In genomic region chr3:9316881-9317341, GRCh38 we compare ENCODE assay signal across 11 cellular contexts. TPM values are rescaled to one million over a fixed set of nuclear protein-coding genes. Genes with fewer than 3 reads are reported as not detected.
A peak's percentile ranks its signal among the peaks of the same experiment; 100 is the strongest.
DNase-seq lines count a peak whose midpoint lies in the region; ATAC-seq and TF ChIP-seq lines count a peak whose summit lies in the region.
"Had no signal": no experiment of that assay in that cellular context is flagged by ENCODE, and none has a peak within 500 bp of the region (broad histone marks: within the 10 kb centered on the region; RNA-seq: fewer than 3 reads in every experiment).

No MANE protein-coding gene starts in this region.

- peak overlapping the region; percentile 81 for H2AFZ ChIP-seq in ACC112 (ENCODE audit: low read length, unreplicated experiment)
- peak overlapping the region; percentile 92 for H2AFZ ChIP-seq in osteoblast (ENCODE audit: low read length)

- no peaks in the 10 kb centered on the region for H3K9me3 Mint-ChIP-seq in effector memory CD8-positive, alpha-beta T cell
- H3K9me3 Mint-ChIP-seq: CD4-positive, CD25-positive, alpha-beta regulatory T cell had no signal

- H3K4me3 ChIP-seq in ACC112 (ENCODE audit: low read depth, low read length) (peak overlapping the region; percentile 67), osteoblast (ENCODE audit: insufficient read depth, low read length) (peak overlapping the region; percentile 63)

- TF ChIP-seq CTCF in VCaP (conservative IDR thresholded peaks at IDR 0.05), result no peak
- no peak for TF ChIP-seq CTCF in osteoblast (IDR thresholded peaks at IDR 0.05; ENCODE audit: extremely low read depth, low read depth, low read length)

- no peaks in the 10 kb centered on the region for H3K36me3 Mint-ChIP-seq in effector memory CD8-positive, alpha-beta T cell (ENCODE audit: insufficient read depth)
- H3K36me3 Mint-ChIP-seq: CD4-positive, CD25-positive, alpha-beta regulatory T cell had no signal

- H3K27me3 Mint-ChIP-seq in effector memory CD8-positive, alpha-beta T cell, result peaks cover 4 to 12% of the 10 kb centered on the region in 2 donors

- no peaks in the 10 kb centered on the region for H3K27me3 ChIP-seq in ACC112 (ENCODE audit: insufficient read depth, low read length)
- no peaks in the 10 kb centered on the region for H3K27me3 ChIP-seq in osteoblast (ENCODE audit: insufficient read depth, low read length)

- no peaks in the 10 kb centered on the region for H3K36me3 ChIP-seq in ACC112 (ENCODE audit: insufficient read depth, low read length)
- H3K36me3 ChIP-seq in osteoblast (ENCODE audit: insufficient read depth, low read length), result no peaks in the 10 kb centered on the region

- peak overlapping the region; percentile 87 for H3K4me2 ChIP-seq in osteoblast (ENCODE audit: insufficient read depth, low read length)

- no peaks in the 10 kb centered on the region for H4K20me1 ChIP-seq in osteoblast (ENCODE audit: insufficient read depth, low read length)

- ATAC-seq in effector memory CD8-positive, alpha-beta T cell (replicated peaks), result no peak
- ATAC-seq in GM18502 (IDR thresholded peaks at IDR 0.05; ENCODE audit: poor library complexity, unreplicated experiment) (no peak), HG03039 (IDR thresholded peaks at IDR 0.05; ENCODE audit: unreplicated experiment) (no peak)

- H3K79me2 ChIP-seq in ACC112 (ENCODE audit: control insufficient read depth, insufficient read depth, low read length, unreplicated experiment), result no peaks in the 10 kb centered on the region
- no peaks in the 10 kb centered on the region for H3K79me2 ChIP-seq in osteoblast (ENCODE audit: insufficient read depth, low read length)

- intact Hi-C loops in head of caudate nucleus (cut with DNase I), result no loop called here

- peak overlapping the region; percentile 46 for H3K27ac ChIP-seq in ACC112 (ENCODE audit: low read depth, low read length)
- 0 out of 2 replicates have a peak overlapping the region, but pooled peaks have one; percentile 4 for H3K27ac ChIP-seq in VCaP
- H3K27ac ChIP-seq in osteoblast (ENCODE audit: low read depth, low read length), result peak overlapping the region; percentile 75

- no peak overlapping the region for H3K27ac Mint-ChIP-seq in effector memory CD8-positive, alpha-beta T cell
- H3K27ac Mint-ChIP-seq: CD4-positive, CD25-positive, alpha-beta regulatory T cell had no signal

- DNase-seq in head of caudate nucleus (peak in 39 of 42 donors; percentile 7 to 77 (median 43)), osteoblast (ENCODE audit: insufficient read length, low spot score, missing footprints) (peak; percentile 76), NCI-H146 treated with DMSO at 0.1 percent for 48 hours (lab: John Stamatoyannopoulos, UW; ENCODE audit: unreplicated experiment) (no peak)
- no peak for DNase-seq in effector memory CD8-positive, alpha-beta T cell
- DNase-seq: CD4-positive, CD25-positive, alpha-beta regulatory T cell; NCI-H526 treated with DMSO at 0.1 percent for 48 hours; stimulated activated CD4-positive, alpha-beta T cell treated with anti-CD3 and anti-CD28 coated beads, Interleukin-2, amount 100 ng/mL, for 24 hours had no signal

- H3K9me3 ChIP-seq in osteoblast (ENCODE audit: low read depth, low read length), result no peaks in the 10 kb centered on the region

- H3K4me1 ChIP-seq in ACC112 (ENCODE audit: control insufficient read depth, insufficient read depth, low read length, unreplicated experiment) (peaks cover 11% of the 10 kb centered on the region), osteoblast (ENCODE audit: insufficient read depth, low read length) (peaks cover 11% of the 10 kb centered on the region)

- no peaks in the 10 kb centered on the region for H3K4me1 Mint-ChIP-seq in effector memory CD8-positive, alpha-beta T cell (ENCODE audit: low read depth in 2 of 2)
- H3K4me1 Mint-ChIP-seq: CD4-positive, CD25-positive, alpha-beta regulatory T cell had no signal

- no peak overlapping the region for H3K4me3 Mint-ChIP-seq in effector memory CD8-positive, alpha-beta T cell
- H3K4me3 Mint-ChIP-seq: CD4-positive, CD25-positive, alpha-beta regulatory T cell had no signal

RNA-seq across cellular contexts. Expression of gene THUMPD3, which starts 45.9 kb away (rescaled TPM):
- 42.1 and 42.7 TPM in 2 replicates for total RNA-seq in osteoblast

Comparison
In these comparisons a context has a peak if more than half of its experiments do, and no peak if none do; other contexts are left out.
1. H3K27ac ChIP-seq: peak in every context shown above with its lines; median percentile 75 in osteoblast; 46 in ACC112; 4 in VCaP.
2. DNase-seq: peak in head of caudate nucleus (39 of 42) and osteoblast (single experiment); none in effector memory CD8-positive, alpha-beta T cell (0 of 3) and NCI-H146 treated with DMSO at 0.1 percent for 48 hours (single experiment).